ENCODE assay signal across 8 cellular contexts in the genomic region with DNA sequence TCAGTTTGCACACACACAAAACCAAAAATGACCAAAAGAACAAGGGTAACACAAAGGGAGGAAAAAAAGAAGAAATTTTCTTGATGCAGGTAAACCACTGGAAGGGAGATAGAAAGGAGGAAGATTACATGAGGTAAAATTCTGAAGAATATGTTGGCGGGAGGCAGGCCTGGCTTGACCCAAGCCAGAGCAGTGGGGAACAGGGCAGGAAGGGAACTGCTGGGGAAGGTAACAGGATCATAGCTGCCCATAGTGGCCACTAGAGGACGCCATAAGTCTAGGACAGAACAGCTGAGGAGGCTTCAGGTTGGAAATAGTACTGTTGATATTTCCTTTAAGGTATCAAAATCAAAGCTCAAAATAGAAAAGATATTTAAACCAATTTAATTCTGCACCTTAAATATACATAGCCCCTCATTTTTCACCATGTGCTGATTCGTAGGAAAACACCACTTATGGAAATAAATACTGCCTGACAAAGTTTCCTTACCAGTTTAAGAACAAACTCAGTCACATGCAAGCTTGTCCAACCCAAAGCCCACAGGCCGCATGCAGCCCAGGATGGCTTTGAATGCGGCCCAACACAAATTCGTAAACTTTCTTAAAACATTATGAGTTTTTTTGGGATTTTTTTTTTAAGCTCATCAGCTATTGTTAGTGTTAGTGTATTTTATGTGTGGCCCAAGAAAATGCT. TPM values are rescaled to one million over a fixed set of nuclear protein-coding genes. Genes with fewer than 3 reads are reported as not detected.
DNase-seq lines count a peak whose midpoint lies in the region; ATAC-seq and TF ChIP-seq lines count a peak whose summit lies in the region.

No MANE protein-coding gene starts in this region.

- intact Hi-C loops in ascending aorta (cut with DNase I): no loop called here

- H3K9me3 ChIP-seq in ascending aorta: no peaks in the 10 kb centered on the region

- no peaks in the 10 kb centered on the region for H3K4me1 ChIP-seq in ascending aorta

- peak; percentile 90 for ATAC-seq in GM21786 (IDR thresholded peaks at IDR 0.05; ENCODE audit: unreplicated experiment)

- H3K36me3 ChIP-seq in ascending aorta: peaks cover 70 to 86% of the 10 kb centered on the region in 2 donors

- no peak overlapping the region for H3K27ac ChIP-seq in ascending aorta

- H3K4me3 ChIP-seq in ascending aorta: no peak overlapping the region

- H3K27me3 ChIP-seq in ascending aorta: no peaks in the 10 kb centered on the region

- TF ChIP-seq CTCF in ascending aorta (IDR thresholded peaks at IDR 0.05): peak; percentile 45 to 67 (median 63)

- peak; percentile 81 for DNase-seq in ELF-1 (ENCODE audit: low read depth, low spot score)
- DNase-seq in M059J (ENCODE audit: low read depth): peak; percentile 61
- peak; percentile 75 for DNase-seq in SHP77 treated with DMSO at 0.1 percent for 48 hours (lab: John Stamatoyannopoulos, UW)
- no peak for DNase-seq in ascending aorta (ENCODE audit: low spot score in 2 of 2)
- peak; percentile 47 for DNase-seq in hepatic stellate cell (ENCODE audit: low spot score)
- DNase-seq in stimulated activated CD4-positive, alpha-beta T cell treated with anti-CD3 and anti-CD28 coated beads, Interleukin-12 subunit alpha, Interleukin-12 subunit beta, amount 100 ng/mL, for 24 hours (ENCODE audit: low read depth in 2 of 2): peak; percentile 10 to 15
- no peak for DNase-seq in GOT3 (lab: John Stamatoyannopoulos, UW)

RNA-seq across cellular contexts. Expression of a gene that starts 15.5 kb away (rescaled TPM):
- 96.9 and 129 TPM in 2 replicates for total RNA-seq in M059J (2014; rRNA removed; shearing (Covaris generic))
- total RNA-seq in ascending aorta: 31.9 TPM

RNA-seq across cellular contexts. Expression of a gene that starts 16.0 kb away (rescaled TPM):
- 44.9 and 60.6 TPM in 2 replicates for total RNA-seq in M059J (2014; rRNA removed; shearing (Covaris generic))
- not detected for total RNA-seq in ascending aorta

RNA-seq across cellular contexts. Expression of a gene that starts 52.3 kb away (rescaled TPM):
- 32.0 and 62.4 TPM in 2 replicates for total RNA-seq in M059J (2014; rRNA removed; shearing (Covaris generic))
- total RNA-seq in ascending aorta: 0.11 TPM

Comparison
In these comparisons a context has a peak if more than half of its experiments do, and no peak if none do; other contexts are left out.
1. DNase-seq: peak in ELF-1 (single experiment), M059J (single experiment), SHP77 treated with DMSO at 0.1 percent for 48 hours (single experiment), hepatic stellate cell (single experiment) and stimulated activated CD4-positive, alpha-beta T cell treated with anti-CD3 and anti-CD28 coated beads, Interleukin-12 subunit alpha, Interleukin-12 subunit beta, amount 100 ng/mL, for 24 hours (2 of 2); none in ascending aorta (0 of 2) and GOT3 (single experiment).
2. RNA of a gene that starts 16.0 kb away (total RNA-seq): 44.9 to 60.6 TPM in M059J; not detected in ascending aorta (single experiment); every median in the first group is over 10 times any median in the second.
3. RNA of a gene that starts 52.3 kb away (total RNA-seq): 32.0 to 62.4 TPM in M059J; 0.11 TPM in ascending aorta (single experiment); every median in the first group is over 10 times any median in the second.